ENCODE assay signal across 1 cellular context in the genomic region with DNA sequence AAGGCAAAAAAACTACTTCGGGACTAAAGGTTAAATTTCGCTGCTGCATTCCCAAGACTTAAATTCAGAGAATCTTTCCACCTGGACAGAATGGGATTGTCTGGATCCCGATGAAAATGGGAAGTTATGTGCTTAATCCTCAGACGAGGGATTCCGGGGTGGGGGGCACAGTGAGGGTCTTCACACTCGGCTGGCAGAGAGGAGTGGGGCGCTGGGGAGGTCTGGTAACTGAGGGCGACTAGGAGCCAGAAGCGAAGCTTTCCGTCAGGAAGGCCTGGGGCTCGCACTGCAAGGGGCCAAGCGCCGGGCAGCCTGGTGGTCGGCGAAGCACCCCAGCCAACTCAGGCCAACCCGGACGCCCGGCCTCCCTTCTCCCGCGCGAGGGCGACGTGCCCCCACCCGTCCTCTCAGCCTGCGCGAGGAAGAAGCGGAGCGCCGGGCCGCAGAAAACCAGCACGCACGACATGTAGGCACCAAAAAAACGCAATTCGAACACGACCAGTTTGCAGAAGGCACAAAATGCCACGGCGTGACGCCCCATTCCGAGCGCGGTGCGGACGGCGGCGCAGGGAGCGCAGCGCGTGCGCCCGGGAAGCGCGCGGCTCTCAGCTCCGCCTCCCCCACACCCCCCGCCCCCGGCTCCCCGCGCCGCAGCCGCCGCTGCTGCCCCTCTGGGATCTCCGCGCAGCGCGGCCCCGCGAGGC.
TF ChIP-seq lines count a peak whose summit lies in the region.

No MANE protein-coding gene starts in this region.

TF ChIP-seq in HepG2, 621 proteins besides CTCF, POLR2A, EP300 and RAD21 (continued from another document and continues in another):
- TF ChIP-seq, protein P1, sequence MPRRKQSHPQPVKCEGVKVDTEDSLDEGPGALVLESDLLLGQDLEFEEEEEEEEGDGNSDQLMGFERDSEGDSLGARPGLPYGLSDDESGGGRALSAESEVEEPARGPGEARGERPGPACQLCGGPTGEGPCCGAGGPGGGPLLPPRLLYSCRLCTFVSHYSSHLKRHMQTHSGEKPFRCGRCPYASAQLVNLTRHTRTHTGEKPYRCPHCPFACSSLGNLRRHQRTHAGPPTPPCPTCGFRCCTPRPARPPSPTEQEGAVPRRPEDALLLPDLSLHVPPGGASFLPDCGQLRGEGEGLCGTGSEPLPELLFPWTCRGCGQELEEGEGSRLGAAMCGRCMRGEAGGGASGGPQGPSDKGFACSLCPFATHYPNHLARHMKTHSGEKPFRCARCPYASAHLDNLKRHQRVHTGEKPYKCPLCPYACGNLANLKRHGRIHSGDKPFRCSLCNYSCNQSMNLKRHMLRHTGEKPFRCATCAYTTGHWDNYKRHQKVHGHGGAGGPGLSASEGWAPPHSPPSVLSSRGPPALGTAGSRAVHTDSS (CRISPR knock-in tag; conservative IDR thresholded peaks at IDR 0.05) = peak; percentile 58; the same call in 1 of the 2 replicates
- TF ChIP-seq, protein P2, sequence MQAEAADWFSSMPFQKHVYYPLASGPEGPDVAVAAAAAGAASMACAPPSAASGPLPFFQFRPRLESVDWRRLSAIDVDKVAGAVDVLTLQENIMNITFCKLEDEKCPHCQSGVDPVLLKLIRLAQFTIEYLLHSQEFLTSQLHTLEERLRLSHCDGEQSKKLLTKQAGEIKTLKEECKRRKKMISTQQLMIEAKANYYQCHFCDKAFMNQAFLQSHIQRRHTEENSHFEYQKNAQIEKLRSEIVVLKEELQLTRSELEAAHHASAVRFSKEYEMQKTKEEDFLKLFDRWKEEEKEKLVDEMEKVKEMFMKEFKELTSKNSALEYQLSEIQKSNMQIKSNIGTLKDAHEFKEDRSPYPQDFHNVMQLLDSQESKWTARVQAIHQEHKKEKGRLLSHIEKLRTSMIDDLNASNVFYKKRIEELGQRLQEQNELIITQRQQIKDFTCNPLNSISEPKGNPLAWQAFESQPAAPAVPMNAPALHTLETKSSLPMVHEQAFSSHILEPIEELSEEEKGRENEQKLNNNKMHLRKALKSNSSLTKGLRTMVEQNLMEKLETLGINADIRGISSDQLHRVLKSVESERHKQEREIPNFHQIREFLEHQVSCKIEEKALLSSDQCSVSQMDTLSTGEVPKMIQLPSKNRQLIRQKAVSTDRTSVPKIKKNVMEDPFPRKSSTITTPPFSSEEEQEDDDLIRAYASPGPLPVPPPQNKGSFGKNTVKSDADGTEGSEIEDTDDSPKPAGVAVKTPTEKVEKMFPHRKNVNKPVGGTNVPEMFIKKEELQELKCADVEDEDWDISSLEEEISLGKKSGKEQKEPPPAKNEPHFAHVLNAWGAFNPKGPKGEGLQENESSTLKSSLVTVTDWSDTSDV (CRISPR knock-in tag; IDR thresholded peaks at IDR 0.05) = no peak
- TF ChIP-seq ZNF451 (CRISPR knock-in tag; IDR thresholded peaks at IDR 0.05) (no peak), CEBPG (CRISPR knock-in tag; IDR thresholded peaks at IDR 0.05) (no peak), POLR2AphosphoS2 (IDR thresholded peaks at IDR 0.05; ENCODE audit: low read depth, low read length) (no peak), ZNF546 (CRISPR knock-in tag; conservative IDR thresholded peaks at IDR 0.05) (peak; percentile 38; the same call in 1 of the 2 replicates), ZNF20 (CRISPR knock-in tag; IDR thresholded peaks at IDR 0.05) (no peak), TP53 (CRISPR knock-in tag; conservative IDR thresholded peaks at IDR 0.05) (no peak), SMAD3 (CRISPR knock-in tag; IDR thresholded peaks at IDR 0.05) (peak; percentile 84), RCOR2 (CRISPR knock-in tag; IDR thresholded peaks at IDR 0.05) (no peak), ZKSCAN5 (CRISPR knock-in tag; IDR thresholded peaks at IDR 0.05) (no peak), ZFP62 (CRISPR knock-in tag; IDR thresholded peaks at IDR 0.05) (no peak), KDM2A (CRISPR knock-in tag; IDR thresholded peaks at IDR 0.05; ENCODE audit: borderline replicate concordance, low read depth) (peak; percentile 90), EED (CRISPR knock-in tag; IDR thresholded peaks at IDR 0.05) (no peak), HMG20A (CRISPR knock-in tag; IDR thresholded peaks at IDR 0.05; ENCODE audit: borderline replicate concordance) (no peak), ZNF207 (IDR thresholded peaks at IDR 0.05; ENCODE audit: borderline replicate concordance) (no peak), ZNF282 (IDR thresholded peaks at IDR 0.05; ENCODE audit: partially characterized antibody) (no peak), ARID2 (CRISPR knock-in tag; IDR thresholded peaks at IDR 0.05; ENCODE audit: borderline replicate concordance) (0 out of 2 replicates have a peak, but pooled peaks have one; percentile 57), ZNF296 (CRISPR knock-in tag; conservative IDR thresholded peaks at IDR 0.05) (peak; percentile 70; the same call in 1 of the 2 replicates), SOX5 (CRISPR knock-in tag; IDR thresholded peaks at IDR 0.05; ENCODE audit: borderline replicate concordance) (peak; percentile 38; the same call in 1 of the 2 replicates), MAFK (conservative IDR thresholded peaks at IDR 0.05 in 1 of 2, IDR thresholded peaks at IDR 0.05 in 1 of 2; ENCODE audit: low read length in 2 of 2) (no peak), ZBTB42 (CRISPR knock-in tag; IDR thresholded peaks at IDR 0.05) (no peak), NFE2 (CRISPR knock-in tag; IDR thresholded peaks at IDR 0.05) (no peak), ZKSCAN1 (IDR thresholded peaks at IDR 0.05; ENCODE audit: low read length) (no peak), ZSCAN25 (CRISPR knock-in tag; IDR thresholded peaks at IDR 0.05) (no peak), ZNF367 (CRISPR knock-in tag; IDR thresholded peaks at IDR 0.05; ENCODE audit: borderline replicate concordance) (no peak; the same call in 1 of the 2 replicates), ZNF331 (CRISPR knock-in tag; IDR thresholded peaks at IDR 0.05) (no peak; the same call in 1 of the 2 replicates), SRY (CRISPR knock-in tag; IDR thresholded peaks at IDR 0.05) (peak; percentile 62; the same call in 1 of the 2 replicates), STAG1 (CRISPR knock-in tag; IDR thresholded peaks at IDR 0.05) (peak; percentile 31), GABPB1 (CRISPR knock-in tag; IDR thresholded peaks at IDR 0.05) (peak; percentile 65; the same call in 1 of the 2 replicates), KLF13 (CRISPR knock-in tag; IDR thresholded peaks at IDR 0.05) (peak; percentile 66; the same call in 1 of the 2 replicates), FOXA1 (IDR thresholded peaks at IDR 0.05) (no peak), FOXA1 (CRISPR knock-in tag; IDR thresholded peaks at IDR 0.05) (no peak), ZNF343 (CRISPR knock-in tag; IDR thresholded peaks at IDR 0.05) (no peak), ZNF230 (CRISPR knock-in tag; IDR thresholded peaks at IDR 0.05) (no peak; the same call in 1 of the 2 replicates), SNRNP70 (IDR thresholded peaks at IDR 0.05; ENCODE audit: low read depth, low read length) (no peak), ZNF850 (CRISPR knock-in tag; conservative IDR thresholded peaks at IDR 0.05) (no peak), ATRX (CRISPR knock-in tag; IDR thresholded peaks at IDR 0.05; ENCODE audit: borderline replicate concordance) (no peak), ZNF879 (CRISPR knock-in tag; IDR thresholded peaks at IDR 0.05) (no peak), NR2F2 (IDR thresholded peaks at IDR 0.05; ENCODE audit: borderline replicate concordance, low read depth) (no peak), MAF1 (CRISPR knock-in tag; IDR thresholded peaks at IDR 0.05; ENCODE audit: borderline replicate concordance) (peak; percentile 44; the same call in 1 of the 2 replicates), CBX5 (CRISPR knock-in tag; IDR thresholded peaks at IDR 0.05; ENCODE audit: borderline replicate concordance) (no peak; the same call in 1 of the 2 replicates), NFE2L1 (CRISPR knock-in tag; IDR thresholded peaks at IDR 0.05; ENCODE audit: borderline replicate concordance) (no peak), ZSCAN21 (CRISPR knock-in tag; IDR thresholded peaks at IDR 0.05; ENCODE audit: borderline replicate concordance) (no peak), ZNF329 (CRISPR knock-in tag; IDR thresholded peaks at IDR 0.05; ENCODE audit: low read depth) (no peak), BORCS8-MEF2B (CRISPR knock-in tag; IDR thresholded peaks at IDR 0.05) (peak; percentile 81; the same call in 1 of the 2 replicates)
- TF ChIP-seq, protein P3, sequence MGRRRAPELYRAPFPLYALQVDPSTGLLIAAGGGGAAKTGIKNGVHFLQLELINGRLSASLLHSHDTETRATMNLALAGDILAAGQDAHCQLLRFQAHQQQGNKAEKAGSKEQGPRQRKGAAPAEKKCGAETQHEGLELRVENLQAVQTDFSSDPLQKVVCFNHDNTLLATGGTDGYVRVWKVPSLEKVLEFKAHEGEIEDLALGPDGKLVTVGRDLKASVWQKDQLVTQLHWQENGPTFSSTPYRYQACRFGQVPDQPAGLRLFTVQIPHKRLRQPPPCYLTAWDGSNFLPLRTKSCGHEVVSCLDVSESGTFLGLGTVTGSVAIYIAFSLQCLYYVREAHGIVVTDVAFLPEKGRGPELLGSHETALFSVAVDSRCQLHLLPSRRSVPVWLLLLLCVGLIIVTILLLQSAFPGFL (CRISPR knock-in tag; IDR thresholded peaks at IDR 0.05) = no peak; the same call in 1 of the 2 replicates
- TF ChIP-seq, protein P4, sequence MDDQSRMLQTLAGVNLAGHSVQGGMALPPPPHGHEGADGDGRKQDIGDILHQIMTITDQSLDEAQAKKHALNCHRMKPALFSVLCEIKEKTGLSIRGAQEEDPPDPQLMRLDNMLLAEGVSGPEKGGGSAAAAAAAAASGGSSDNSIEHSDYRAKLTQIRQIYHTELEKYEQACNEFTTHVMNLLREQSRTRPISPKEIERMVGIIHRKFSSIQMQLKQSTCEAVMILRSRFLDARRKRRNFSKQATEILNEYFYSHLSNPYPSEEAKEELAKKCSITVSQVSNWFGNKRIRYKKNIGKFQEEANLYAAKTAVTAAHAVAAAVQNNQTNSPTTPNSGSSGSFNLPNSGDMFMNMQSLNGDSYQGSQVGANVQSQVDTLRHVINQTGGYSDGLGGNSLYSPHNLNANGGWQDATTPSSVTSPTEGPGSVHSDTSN (CRISPR knock-in tag; IDR thresholded peaks at IDR 0.05; ENCODE audit: borderline replicate concordance) = no peak
- TF ChIP-seq, protein P5, sequence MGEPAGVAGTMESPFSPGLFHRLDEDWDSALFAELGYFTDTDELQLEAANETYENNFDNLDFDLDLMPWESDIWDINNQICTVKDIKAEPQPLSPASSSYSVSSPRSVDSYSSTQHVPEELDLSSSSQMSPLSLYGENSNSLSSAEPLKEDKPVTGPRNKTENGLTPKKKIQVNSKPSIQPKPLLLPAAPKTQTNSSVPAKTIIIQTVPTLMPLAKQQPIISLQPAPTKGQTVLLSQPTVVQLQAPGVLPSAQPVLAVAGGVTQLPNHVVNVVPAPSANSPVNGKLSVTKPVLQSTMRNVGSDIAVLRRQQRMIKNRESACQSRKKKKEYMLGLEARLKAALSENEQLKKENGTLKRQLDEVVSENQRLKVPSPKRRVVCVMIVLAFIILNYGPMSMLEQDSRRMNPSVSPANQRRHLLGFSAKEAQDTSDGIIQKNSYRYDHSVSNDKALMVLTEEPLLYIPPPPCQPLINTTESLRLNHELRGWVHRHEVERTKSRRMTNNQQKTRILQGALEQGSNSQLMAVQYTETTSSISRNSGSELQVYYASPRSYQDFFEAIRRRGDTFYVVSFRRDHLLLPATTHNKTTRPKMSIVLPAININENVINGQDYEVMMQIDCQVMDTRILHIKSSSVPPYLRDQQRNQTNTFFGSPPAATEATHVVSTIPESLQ (CRISPR knock-in tag; conservative IDR thresholded peaks at IDR 0.05) = 0 out of 2 replicates have a peak, but pooled peaks have one; percentile 35
- TF ChIP-seq, protein P6, sequence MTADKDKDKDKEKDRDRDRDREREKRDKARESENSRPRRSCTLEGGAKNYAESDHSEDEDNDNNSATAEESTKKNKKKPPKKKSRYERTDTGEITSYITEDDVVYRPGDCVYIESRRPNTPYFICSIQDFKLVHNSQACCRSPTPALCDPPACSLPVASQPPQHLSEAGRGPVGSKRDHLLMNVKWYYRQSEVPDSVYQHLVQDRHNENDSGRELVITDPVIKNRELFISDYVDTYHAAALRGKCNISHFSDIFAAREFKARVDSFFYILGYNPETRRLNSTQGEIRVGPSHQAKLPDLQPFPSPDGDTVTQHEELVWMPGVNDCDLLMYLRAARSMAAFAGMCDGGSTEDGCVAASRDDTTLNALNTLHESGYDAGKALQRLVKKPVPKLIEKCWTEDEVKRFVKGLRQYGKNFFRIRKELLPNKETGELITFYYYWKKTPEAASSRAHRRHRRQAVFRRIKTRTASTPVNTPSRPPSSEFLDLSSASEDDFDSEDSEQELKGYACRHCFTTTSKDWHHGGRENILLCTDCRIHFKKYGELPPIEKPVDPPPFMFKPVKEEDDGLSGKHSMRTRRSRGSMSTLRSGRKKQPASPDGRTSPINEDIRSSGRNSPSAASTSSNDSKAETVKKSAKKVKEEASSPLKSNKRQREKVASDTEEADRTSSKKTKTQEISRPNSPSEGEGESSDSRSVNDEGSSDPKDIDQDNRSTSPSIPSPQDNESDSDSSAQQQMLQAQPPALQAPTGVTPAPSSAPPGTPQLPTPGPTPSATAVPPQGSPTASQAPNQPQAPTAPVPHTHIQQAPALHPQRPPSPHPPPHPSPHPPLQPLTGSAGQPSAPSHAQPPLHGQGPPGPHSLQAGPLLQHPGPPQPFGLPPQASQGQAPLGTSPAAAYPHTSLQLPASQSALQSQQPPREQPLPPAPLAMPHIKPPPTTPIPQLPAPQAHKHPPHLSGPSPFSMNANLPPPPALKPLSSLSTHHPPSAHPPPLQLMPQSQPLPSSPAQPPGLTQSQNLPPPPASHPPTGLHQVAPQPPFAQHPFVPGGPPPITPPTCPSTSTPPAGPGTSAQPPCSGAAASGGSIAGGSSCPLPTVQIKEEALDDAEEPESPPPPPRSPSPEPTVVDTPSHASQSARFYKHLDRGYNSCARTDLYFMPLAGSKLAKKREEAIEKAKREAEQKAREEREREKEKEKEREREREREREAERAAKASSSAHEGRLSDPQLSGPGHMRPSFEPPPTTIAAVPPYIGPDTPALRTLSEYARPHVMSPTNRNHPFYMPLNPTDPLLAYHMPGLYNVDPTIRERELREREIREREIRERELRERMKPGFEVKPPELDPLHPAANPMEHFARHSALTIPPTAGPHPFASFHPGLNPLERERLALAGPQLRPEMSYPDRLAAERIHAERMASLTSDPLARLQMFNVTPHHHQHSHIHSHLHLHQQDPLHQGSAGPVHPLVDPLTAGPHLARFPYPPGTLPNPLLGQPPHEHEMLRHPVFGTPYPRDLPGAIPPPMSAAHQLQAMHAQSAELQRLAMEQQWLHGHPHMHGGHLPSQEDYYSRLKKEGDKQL (CRISPR knock-in tag; IDR thresholded peaks at IDR 0.05; ENCODE audit: low read depth) = no peak
- TF ChIP-seq, protein P7, sequence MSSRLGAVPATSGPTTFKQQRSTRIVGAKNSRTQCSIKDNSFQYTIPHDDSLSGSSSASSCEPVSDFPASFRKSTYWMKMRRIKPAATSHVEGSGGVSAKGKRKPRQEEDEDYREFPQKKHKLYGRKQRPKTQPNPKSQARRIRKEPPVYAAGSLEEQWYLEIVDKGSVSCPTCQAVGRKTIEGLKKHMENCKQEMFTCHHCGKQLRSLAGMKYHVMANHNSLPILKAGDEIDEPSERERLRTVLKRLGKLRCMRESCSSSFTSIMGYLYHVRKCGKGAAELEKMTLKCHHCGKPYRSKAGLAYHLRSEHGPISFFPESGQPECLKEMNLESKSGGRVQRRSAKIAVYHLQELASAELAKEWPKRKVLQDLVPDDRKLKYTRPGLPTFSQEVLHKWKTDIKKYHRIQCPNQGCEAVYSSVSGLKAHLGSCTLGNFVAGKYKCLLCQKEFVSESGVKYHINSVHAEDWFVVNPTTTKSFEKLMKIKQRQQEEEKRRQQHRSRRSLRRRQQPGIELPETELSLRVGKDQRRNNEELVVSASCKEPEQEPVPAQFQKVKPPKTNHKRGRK (CRISPR knock-in tag; IDR thresholded peaks at IDR 0.05) = no peak; the same call in 1 of the 2 replicates
- TF ChIP-seq, protein P8, sequence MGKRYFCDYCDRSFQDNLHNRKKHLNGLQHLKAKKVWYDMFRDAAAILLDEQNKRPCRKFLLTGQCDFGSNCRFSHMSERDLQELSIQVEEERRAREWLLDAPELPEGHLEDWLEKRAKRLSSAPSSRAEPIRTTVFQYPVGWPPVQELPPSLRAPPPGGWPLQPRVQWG (CRISPR knock-in tag; IDR thresholded peaks at IDR 0.05; ENCODE audit: borderline replicate concordance, low read depth) = no peak
